16 cellular contexts compared by ENCODE assay signal in the genomic region with DNA sequence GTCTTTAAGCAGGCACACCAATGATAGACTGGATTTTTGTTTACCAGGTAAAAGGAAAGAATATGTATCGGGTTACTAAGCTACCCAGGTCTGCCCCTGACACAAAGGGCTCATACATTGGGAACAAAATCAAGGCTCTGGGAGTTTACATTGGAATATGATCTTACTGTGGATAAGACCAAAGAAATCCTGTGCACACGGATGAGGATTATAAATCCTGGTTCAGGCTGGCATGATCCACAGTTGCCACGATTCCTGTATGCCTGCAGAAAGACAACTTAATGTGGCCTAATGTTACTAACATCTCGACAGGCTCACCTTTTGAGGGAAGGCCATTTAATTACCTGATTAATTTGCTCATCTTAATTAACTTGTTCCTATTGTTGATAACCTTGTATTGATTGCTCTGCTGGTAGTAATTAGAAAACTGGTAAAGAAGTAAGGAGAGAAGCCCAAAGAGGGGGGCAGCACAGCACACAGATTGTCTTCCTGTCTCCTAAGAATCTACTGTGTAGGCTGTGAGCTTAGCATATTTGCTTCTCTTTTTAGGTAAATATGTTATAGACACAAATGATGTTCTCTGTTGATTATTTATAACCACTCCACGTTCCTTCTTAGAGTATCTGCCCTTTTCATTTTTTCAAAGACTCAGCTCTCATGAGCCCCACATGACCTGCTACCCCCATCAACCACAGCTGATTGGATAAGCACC. TPM values are rescaled to one million over a fixed set of nuclear protein-coding genes. Genes with fewer than 3 reads are reported as not detected.
A peak's percentile ranks its signal among the peaks of the same experiment; 100 is the strongest.
DNase-seq lines count a peak whose midpoint lies in the region; ATAC-seq and TF ChIP-seq lines count a peak whose summit lies in the region.
"Had no signal": no experiment of that assay in that cellular context is flagged by ENCODE, and none has a peak within 500 bp of the region (broad histone marks: within the 10 kb centered on the region; RNA-seq: fewer than 3 reads in every experiment).

No MANE protein-coding gene starts in this region.

- H3K27me3 ChIP-seq in hepatocyte (no peaks in the 10 kb centered on the region), transverse colon (no peaks in the 10 kb centered on the region)
- H3K27me3 ChIP-seq: neutrophil, tibial artery had no signal

- no peaks in the 10 kb centered on the region for H3K79me2 ChIP-seq in hepatocyte

- H3K4me2 ChIP-seq in hepatocyte, result no peak overlapping the region

- H2AFZ ChIP-seq in hepatocyte, result no peak overlapping the region

- H3K4me3 ChIP-seq in hepatocyte (no peak overlapping the region), transverse colon (no peak overlapping the region)
- H3K4me3 ChIP-seq: tibial artery had no signal

- H4K20me1 ChIP-seq in hepatocyte (ENCODE audit: insufficient read depth, poor library complexity, severe bottlenecking), result no peaks in the 10 kb centered on the region

- H3K4me1 ChIP-seq in hepatocyte (ENCODE audit: insufficient read depth) (no peaks in the 10 kb centered on the region), transverse colon (peaks cover 0 to 10% (median 4%) of the 10 kb centered on the region in 4 donors)
- H3K4me1 ChIP-seq: tibial artery had no signal

- in situ Hi-C loops in transverse colon (cut with MboI; ENCODE audit: low pct_ligation_motif_present in 1 of 4, low pct_unique_long_range_greater_than_20kb in 1 of 4, low sequenced_read_pairs in 3 of 4), result no loop called here

- 62% methylated on average over 5 of the region's 5 CpGs for WGBS in hepatocyte (ENCODE audit: low lambda C conversion rate, missing lambda C conversion rate)
- WGBS in transverse colon (ENCODE audit: low coverage in 1 of 2), 2 donors, result 29 to 30% methylated on average over 3 to 5 of the region's 5 CpGs

- H3K27ac ChIP-seq in hepatocyte, result peak overlapping the region; percentile 4
- H3K27ac ChIP-seq in transverse colon, result peak overlapping the region in 1 of 4 donors; percentile 47
- H3K27ac ChIP-seq: neutrophil, tibial artery had no signal

- no peak for TF ChIP-seq POLR2A in transverse colon (IDR thresholded peaks at IDR 0.05)

- no peak for ATAC-seq in Right ventricle myocardium inferior
- ATAC-seq: activated naive CD4-positive, alpha-beta T cell treated with anti-CD3 and anti-CD28 coated beads, Interleukin-2, amount 50 U/mL, for 72 hours had no signal

- H3K36me3 ChIP-seq in hepatocyte (replicated peaks; ENCODE audit: insufficient read depth, low read depth) (no peaks in the 10 kb centered on the region), transverse colon (no peaks in the 10 kb centered on the region)
- H3K36me3 ChIP-seq: neutrophil, tibial artery had no signal

- H3K9me2 ChIP-seq in hepatocyte (replicated peaks; ENCODE audit: insufficient read depth), result no peaks in the 10 kb centered on the region

- TF ChIP-seq EP300 in transverse colon (IDR thresholded peaks at IDR 0.05; ENCODE audit: low read depth), result no peak

- intact Hi-C loops in transverse colon (cut with DNase I; ENCODE audit: low total_unique reads) (no loop called here), Right ventricle myocardium inferior (cut with DNase I) (no loop called here)

- TF ChIP-seq CTCF in hepatocyte (IDR thresholded peaks at IDR 0.05; ENCODE audit: poor library complexity) (no peak), transverse colon (IDR thresholded peaks at IDR 0.05) (no peak)

- peak; percentile 17 to 54 for DNase-seq in NCI-H524 (lab: John Stamatoyannopoulos, UW)
- no peak for DNase-seq in NCI-H524 treated with DMSO at 0.1 percent for 48 hours (lab: John Stamatoyannopoulos, UW)
- peak; percentile 84 for DNase-seq in NCI-H345 treated with DMSO at 0.1 percent for 48 hours (lab: John Stamatoyannopoulos, UW; ENCODE audit: unreplicated experiment)
- DNase-seq in hepatocyte (ENCODE audit: low spot score), result no peak
- peak; percentile 34 for DNase-seq in transverse colon
- no peak for DNase-seq in Ammon's horn (ENCODE audit: low spot score)
- DNase-seq in Right ventricle myocardium inferior (ENCODE audit: missing footprints), result no peak
- no peak for DNase-seq in midbrain (lab: John Stamatoyannopoulos, UW)
- DNase-seq: central memory CD4-positive, alpha-beta T cell; glutamatergic neuron; GOT3; tibial artery had no signal

- H3K9me3 ChIP-seq in hepatocyte (ENCODE audit: low read depth), result no peaks in the 10 kb centered on the region
- no peaks in the 10 kb centered on the region for H3K9me3 ChIP-seq in transverse colon
- H3K9me3 ChIP-seq: neutrophil, tibial artery had no signal

RNA-seq across cellular contexts. Expression of a gene that starts 51.0 kb away (rescaled TPM):
- 9.4 and 11.8 TPM in 2 replicates for total RNA-seq in hepatocyte
- polyA plus RNA-seq in hepatocyte, result 23.6 and 38.1 TPM in 2 replicates
- total RNA-seq in transverse colon, result 10 to 100 TPM; 10.9 to 32.6 (median 28.0) TPM
- total RNA-seq in Right ventricle myocardium inferior, result not detected
- total RNA-seq: activated CD8-positive, alpha-beta memory T cell treated with anti-CD3 and anti-CD28 coated beads for 36 hours; activated naive CD4-positive, alpha-beta T cell treated with anti-CD3 and anti-CD28 coated beads, Interleukin-2, amount 50 U/mL, for 72 hours; RPMI7951 had no signal

Comparison
In these comparisons a context has a peak if more than half of its experiments do, and no peak if none do; other contexts are left out.
1. DNase-seq: peak in NCI-H524 (2 of 2), NCI-H345 treated with DMSO at 0.1 percent for 48 hours (single experiment) and transverse colon (single experiment); none in NCI-H524 treated with DMSO at 0.1 percent for 48 hours (single experiment), hepatocyte (single experiment), Ammon's horn (single experiment), Right ventricle myocardium inferior (single experiment) and midbrain (single experiment).
2. RNA of a gene that starts 51.0 kb away (total RNA-seq): 10.9 to 32.6 TPM in transverse colon and 9.4 to 11.8 TPM in hepatocyte; not detected in Right ventricle myocardium inferior (single experiment); every median in the first group is over 10 times any median in the second.